Comparison of ENCODE assay signal across 1 cellular context in the genomic region with DNA sequence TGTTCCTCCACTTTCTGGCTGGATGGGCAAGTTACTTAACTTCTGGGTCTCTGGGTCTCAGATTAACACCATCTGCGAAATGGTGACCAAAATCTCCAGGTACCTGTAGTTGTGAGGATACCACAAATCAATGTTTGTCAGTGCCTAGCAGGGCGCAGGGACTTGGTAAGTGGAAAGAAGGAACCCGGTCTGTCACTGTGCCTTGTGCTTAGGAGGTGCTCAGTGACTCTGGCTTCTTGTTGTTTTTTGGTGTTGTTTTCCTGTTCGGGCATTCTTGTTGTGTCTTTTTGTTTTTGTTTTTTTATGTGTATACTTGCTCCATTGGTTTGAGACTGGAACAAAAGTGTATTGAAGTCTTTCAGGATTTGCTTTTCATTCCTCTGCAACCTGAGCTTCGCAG.
TF ChIP-seq lines count a peak whose summit lies in the region.

No MANE protein-coding gene starts in this region.

TF ChIP-seq in WTC11, 78 proteins besides CTCF, POLR2A, EP300 and RAD21 (continued from another document):
- no peak for TF ChIP-seq ZBTB21 (CRISPR knock-in tag; IDR thresholded peaks at IDR 0.05; ENCODE audit: borderline replicate concordance)
